In the genomic region with DNA sequence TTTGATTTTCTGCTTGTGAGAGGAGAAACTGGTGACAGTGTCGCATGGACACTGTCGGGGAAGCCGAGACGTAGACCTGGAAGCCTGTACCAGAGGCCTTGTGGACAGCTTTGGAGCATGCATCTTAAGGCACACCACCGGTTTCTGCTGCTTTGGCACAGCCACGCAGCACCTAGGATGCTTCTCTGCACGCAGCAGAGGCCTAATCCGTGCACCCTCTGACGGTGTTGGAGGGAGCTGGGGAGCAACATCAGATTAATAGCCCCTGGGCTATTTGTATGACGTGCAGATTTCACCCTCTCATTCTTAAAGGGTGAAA, we compare ENCODE assay signal across 8 cellular contexts. TPM values are rescaled to one million over a fixed set of nuclear protein-coding genes. Genes with fewer than 3 reads are reported as not detected.
A peak's percentile ranks its signal among the peaks of the same experiment; 100 is the strongest.
DNase-seq lines count a peak whose midpoint lies in the region; ATAC-seq, FAIRE-seq and TF ChIP-seq lines count a peak whose summit lies in the region.

No MANE protein-coding gene starts in this region.

- intact Hi-C loops in kidney (cut with DNase I), result no loop called here
- intact Hi-C loops in thyroid gland (cut with DNase I), result loop anchor here (2.0 to 5.0 kb wide), 2 partner anchors 210 to 459 kb away; no protein-coding TSS in a partner anchor

- TF ChIP-seq CTCF in kidney (IDR thresholded peaks at IDR 0.05; ENCODE audit: borderline replicate concordance, extremely low read depth, insufficient read depth) (no peak), thyroid gland (IDR thresholded peaks at IDR 0.05) (no peak)

- ATAC-seq in GM19452 (IDR thresholded peaks at IDR 0.05; ENCODE audit: unreplicated experiment), result peak; percentile 38
- ATAC-seq in HG03442 (IDR thresholded peaks at IDR 0.05; ENCODE audit: unreplicated experiment), result peak; percentile 32
- ATAC-seq in activated naive CD8-positive, alpha-beta T cell treated with anti-CD3 and anti-CD28 coated beads, Interleukin-2, amount 50 U/mL, for 24 hours, result no peak

- H3K27ac ChIP-seq in kidney (ENCODE audit: low read depth in 2 of 2, low read length in 2 of 2) (no peak overlapping the region), thyroid gland (peak overlapping the region; percentile 33 to 80 (median 79))

- peak overlapping the region; percentile 30 to 61 for H3K9ac ChIP-seq in kidney (ENCODE audit: low read length in 2 of 2)

- H3K36me3 ChIP-seq in kidney (ENCODE audit: control insufficient read depth in 1 of 2, insufficient read depth in 2 of 2, low read length in 2 of 2), result no peaks in the 10 kb centered on the region
- no peaks in the 10 kb centered on the region for H3K36me3 ChIP-seq in thyroid gland

- H3K27me3 ChIP-seq in thyroid gland, result no peaks in the 10 kb centered on the region

- FAIRE-seq in kidney (lab: Jason Lieb, UNC), result no peak

- no peaks in the 10 kb centered on the region for H3K9me3 Mint-ChIP-seq in activated naive CD8-positive, alpha-beta T cell treated with anti-CD3 and anti-CD28 coated beads, Interleukin-2, amount 50 U/mL, for 24 hours

- WGBS in thyroid gland, 2 donors, result 23 to 36% methylated on average over 7 of the region's 10 CpGs

- H3K36me3 Mint-ChIP-seq in activated naive CD8-positive, alpha-beta T cell treated with anti-CD3 and anti-CD28 coated beads, Interleukin-2, amount 50 U/mL, for 24 hours (ENCODE audit: low read depth), result peaks cover 3% of the 10 kb centered on the region

- H3K4me1 ChIP-seq in kidney (ENCODE audit: control insufficient read depth in 1 of 2, insufficient read depth in 1 of 2, low read depth in 1 of 2, low read length in 2 of 2) (peaks cover 0 to 9% of the 10 kb centered on the region in 2 donors), thyroid gland (peaks cover 5 to 14% of the 10 kb centered on the region in 2 donors)

- H3K27me3 Mint-ChIP-seq in activated naive CD8-positive, alpha-beta T cell treated with anti-CD3 and anti-CD28 coated beads, Interleukin-2, amount 50 U/mL, for 24 hours, result no peaks in the 10 kb centered on the region

- H3K4me3 ChIP-seq in kidney (ENCODE audit: low read length in 2 of 2) (peak overlapping the region; percentile 94 to 96), thyroid gland (replicated peaks in 1 of 3) (peak overlapping the region; percentile 33 to 82 (median 60))

- H3K27ac Mint-ChIP-seq in activated naive CD8-positive, alpha-beta T cell treated with anti-CD3 and anti-CD28 coated beads, Interleukin-2, amount 50 U/mL, for 24 hours, result peak overlapping the region; percentile 31

- H3K4me3 Mint-ChIP-seq in activated naive CD8-positive, alpha-beta T cell treated with anti-CD3 and anti-CD28 coated beads, Interleukin-2, amount 50 U/mL, for 24 hours, result peak overlapping the region; percentile 87

- no peak for TF ChIP-seq POLR2A in thyroid gland (IDR thresholded peaks at IDR 0.05)

- H3K9me3 ChIP-seq in kidney (ENCODE audit: control insufficient read depth in 1 of 2, low read length in 2 of 2) (no peaks in the 10 kb centered on the region), thyroid gland (no peaks in the 10 kb centered on the region)

- peaks cover 2% of the 10 kb centered on the region for H3K4me1 Mint-ChIP-seq in activated naive CD8-positive, alpha-beta T cell treated with anti-CD3 and anti-CD28 coated beads, Interleukin-2, amount 50 U/mL, for 24 hours

- DNase-seq in DMS114 treated with DMSO at 0.1 percent for 48 hours (lab: John Stamatoyannopoulos, UW; ENCODE audit: unreplicated experiment) (peak; percentile 68), kidney (no peak), thyroid gland (no peak), HPDE6-E6E7 (ENCODE audit: extremely low spot score) (no peak), NCI-H2196 treated with DMSO at 0.1 percent for 48 hours (lab: John Stamatoyannopoulos, UW; ENCODE audit: unreplicated experiment) (no peak)
- no peak for DNase-seq in activated naive CD8-positive, alpha-beta T cell treated with anti-CD3 and anti-CD28 coated beads, Interleukin-2, amount 50 U/mL, for 24 hours

RNA-seq across cellular contexts. Expression of a gene that starts 30.3 kb away (rescaled TPM):
- total RNA-seq in kidney, result not detected
- polyA plus RNA-seq in kidney (ENCODE audit: insufficient read depth, low read depth, low replicate concordance), result not detected
- not detected for total RNA-seq in thyroid gland

RNA-seq across cellular contexts. Expression of a gene that starts 46.5 kb away (rescaled TPM):
- total RNA-seq in kidney (0.47 TPM), thyroid gland (not detected)
- not detected for polyA plus RNA-seq in kidney (ENCODE audit: insufficient read depth, low read depth, low replicate concordance)

Comparison
In these comparisons a context has a peak if more than half of its experiments do, and no peak if none do; other contexts are left out.
1. H3K27ac ChIP-seq: peak in thyroid gland (3 of 3); none in kidney (0 of 2).